23 cellular contexts compared by ENCODE assay signal in genomic region chr4:140358281-140358680, GRCh38.
"Had no signal": no experiment of that assay in that cellular context is flagged by ENCODE, and none has a peak within 500 bp of the region (broad histone marks: within the 10 kb centered on the region; RNA-seq: fewer than 3 reads in every experiment).

No MANE protein-coding gene starts in this region.

- H3K27me3 ChIP-seq: colonic mucosa, esophagus muscularis mucosa, neutrophil, right atrium auricular region, sigmoid colon, stomach, transverse colon had no signal

- DNase-seq: colonic mucosa; effector CD4-positive, alpha-beta T cell; glutamatergic neuron; kidney; left cardiac atrium; left ventricle myocardium inferior; lower lobe of right lung; mesenchymal stem cell; naive B cell; posterior cingulate gyrus; sigmoid colon; stimulated activated CD4-positive, alpha-beta T cell treated with anti-CD3 and anti-CD28 coated beads, Interleukin-12 subunit alpha, Interleukin-12 subunit beta, amount 100 ng/mL, for 4 hours; stimulated activated naive CD4-positive, alpha-beta T cell; stomach; substantia nigra; transverse colon had no signal

- H3K9me3 Mint-ChIP-seq: naive B cell, nephron had no signal

- H3K9me3 ChIP-seq: colonic mucosa, esophagus muscularis mucosa, gastroesophageal sphincter, left ventricle myocardium inferior, lower lobe of right lung, neutrophil, right atrium auricular region, sigmoid colon, stomach, thoracic aorta, transverse colon had no signal

- H3K36me3 Mint-ChIP-seq: naive B cell had no signal

- H3K4me3 ChIP-seq: colonic mucosa, esophagus muscularis mucosa, gastroesophageal sphincter, left ventricle myocardium inferior, lower lobe of right lung, right atrium auricular region, sigmoid colon, skin epidermis, stomach, thoracic aorta, transverse colon had no signal

- ATAC-seq: gastroesophageal sphincter, left cardiac atrium, lower lobe of right lung had no signal

- H3K4me1 ChIP-seq: colonic mucosa, esophagus muscularis mucosa, gastroesophageal sphincter, left ventricle myocardium inferior, lower lobe of right lung, right atrium auricular region, sigmoid colon had no signal

- H3K36me3 ChIP-seq: colonic mucosa, esophagus muscularis mucosa, gastroesophageal sphincter, left ventricle myocardium inferior, lower lobe of right lung, neutrophil, right atrium auricular region, sigmoid colon, stomach, thoracic aorta, transverse colon had no signal

- H3K4me3 Mint-ChIP-seq: naive B cell, nephron had no signal

- H3K27ac ChIP-seq: colonic mucosa, esophagus muscularis mucosa, gastroesophageal sphincter, left ventricle myocardium inferior, lower lobe of right lung, neutrophil, right atrium auricular region, sigmoid colon, skin epidermis, stomach, thoracic aorta, transverse colon had no signal
